1 cellular context compared by ENCODE assay signal in genomic region chr4:48127882-48128394, GRCh38.
TF ChIP-seq lines count a peak whose summit lies in the region.

No MANE protein-coding gene starts in this region.

TF ChIP-seq in H1, 55 proteins besides CTCF, POLR2A, EP300 and RAD21 (continued from another document):
- TF ChIP-seq TCF12 (IDR thresholded peaks at IDR 0.05; ENCODE audit: low read depth, low read length) (peak; percentile 89), TAF1 (IDR thresholded peaks at IDR 0.05; ENCODE audit: low read depth, low read length) (peak; percentile 55; the same call in 1 of the 2 replicates), HDAC2 (IDR thresholded peaks at IDR 0.05; ENCODE audit: borderline replicate concordance in 1 of 2, low read depth in 2 of 2, low read length in 2 of 2) (peak in 1 of 2 experiments; percentile 77; a peak in 1 of 4 replicates), NRF1 (IDR thresholded peaks at IDR 0.05; ENCODE audit: low read depth, low read length) (no peak), YY1 (IDR thresholded peaks at IDR 0.05; ENCODE audit: low read depth, low read length) (0 out of 2 replicates have a peak, but pooled peaks have one; percentile 23), SIN3A (conservative IDR thresholded peaks at IDR 0.05 in 1 of 2, IDR thresholded peaks at IDR 0.05 in 1 of 2; ENCODE audit: low read depth in 1 of 2, low read length in 2 of 2) (peak in 1 of 2 experiments; percentile 70; a peak in 2 of 4 replicates), TEAD4 (IDR thresholded peaks at IDR 0.05; ENCODE audit: low read depth, low read length) (peak; percentile 57)
